ENCODE assay signal across 18 cellular contexts in genomic region chr19:42655748-42656147, GRCh38.
"Had no signal": no experiment of that assay in that cellular context is flagged by ENCODE, and none has a peak within 500 bp of the region (broad histone marks: within the 10 kb centered on the region; RNA-seq: fewer than 3 reads in every experiment).

No MANE protein-coding gene starts in this region.

- H3K4me1 ChIP-seq: adrenal gland, lower lobe of right lung, right atrium auricular region, thyroid gland had no signal

- H3K36me3 ChIP-seq: adrenal gland, lower lobe of right lung, neutrophil, right atrium auricular region, thyroid gland had no signal

- H3K27ac ChIP-seq: adrenal gland, lower lobe of right lung, neutrophil, right atrium auricular region, thyroid gland had no signal

- ATAC-seq: activated naive CD4-positive, alpha-beta T cell treated with anti-CD3 and anti-CD28 coated beads, Interleukin-2, amount 50 U/mL, for 72 hours; lower lobe of right lung; natural killer cell treated with Interleukin-12 subunit alpha and Interleukin-12 subunit beta and Interleukin-15 and Interleukin-18, amount 100 ng/mL, for 72 hours had no signal

- DNase-seq: activated CD4-positive, alpha-beta T cell treated with anti-CD3 and anti-CD28 coated beads, Interleukin-2, amount 50 U/mL, for 4 hours; activated gamma-delta T cell treated with Interleukin-2 at 50 U/mL for 16 hours; foreskin fibroblast; glutamatergic neuron; hippocampal formation; left cardiac atrium; lower lobe of right lung; posterior cingulate gyrus; stimulated activated CD4-positive, alpha-beta T cell treated with anti-CD3 and anti-CD28 coated beads, Interleukin-12 subunit alpha, Interleukin-12 subunit beta, amount 100 ng/mL, for 4 hours; stimulated activated CD4-positive, alpha-beta T cell treated with anti-CD3 and anti-CD28 coated beads, Interleukin-2, amount 100 ng/mL, for 24 hours; T-helper 2 cell; thyroid gland had no signal

- H3K9me3 ChIP-seq: adrenal gland, lower lobe of right lung, neutrophil, thyroid gland had no signal

- H3K4me3 ChIP-seq: adrenal gland, dorsolateral prefrontal cortex, lower lobe of right lung, right atrium auricular region, thyroid gland had no signal

- H3K27me3 ChIP-seq: adrenal gland, right atrium auricular region, thyroid gland had no signal
